ENCODE assay signal across 1 cellular context in genomic region chr19:10269333-10270179, GRCh38.
A peak's percentile ranks its signal among the peaks of the same experiment; 100 is the strongest.
TF ChIP-seq lines count a peak whose summit lies in the region.

No MANE protein-coding gene starts in this region.

TF ChIP-seq in GM12878, 131 proteins besides CTCF, POLR2A, EP300 and RAD21 (continued from another document):
- TF ChIP-seq PBX3 (IDR thresholded peaks at IDR 0.05; ENCODE audit: insufficient replicate concordance, low read depth, low read length) (no peak), CHD2 (IDR thresholded peaks at IDR 0.05; ENCODE audit: borderline replicate concordance, low read depth, low read length) (no peak), RBBP5 (conservative IDR thresholded peaks at IDR 0.05) (no peak), BRCA1 (IDR thresholded peaks at IDR 0.05; ENCODE audit: low read depth, low read length) (no peak), BCL3 (IDR thresholded peaks at IDR 0.05; ENCODE audit: borderline replicate concordance, insufficient read depth, low read depth, low read length, poor library complexity, severe bottlenecking) (peak; percentile 15), E2F8 (IDR thresholded peaks at IDR 0.05; ENCODE audit: low read depth, partially characterized antibody) (no peak), CREB1 (IDR thresholded peaks at IDR 0.05; ENCODE audit: low read depth) (0 out of 2 replicates have a peak, but pooled peaks have one; percentile 16), ZZZ3 (IDR thresholded peaks at IDR 0.05; ENCODE audit: control insufficient read depth, insufficient read length, low read depth) (no peak), CHD4 (IDR thresholded peaks at IDR 0.05) (no peak), NFIC (IDR thresholded peaks at IDR 0.05; ENCODE audit: low read depth, low read length) (no peak)
